2 cellular contexts compared by ENCODE assay signal in the genomic region with DNA sequence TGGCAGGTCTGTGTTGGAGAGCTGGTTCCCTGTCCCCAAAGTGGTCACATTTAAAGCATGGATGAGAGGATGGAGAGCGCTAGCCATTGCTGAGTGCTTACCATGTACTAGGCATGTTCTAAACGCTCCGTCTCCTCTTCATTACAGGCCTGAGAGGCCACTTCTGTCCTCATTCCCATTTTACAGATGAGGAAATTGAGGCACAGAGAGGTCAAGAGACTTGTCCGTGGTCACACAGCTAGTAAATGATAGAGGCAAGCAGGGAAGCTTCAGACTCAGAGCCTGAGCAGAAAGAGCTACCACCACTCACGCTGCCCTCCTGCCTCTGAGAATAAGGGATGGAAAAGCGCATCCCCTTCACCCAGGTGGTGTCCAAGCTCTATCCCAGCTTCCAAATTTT.
TF ChIP-seq lines count a peak whose summit lies in the region.

No MANE protein-coding gene starts in this region.

TF ChIP-seq in HEK293, 187 proteins besides CTCF, POLR2A, EP300 and RAD21:
- TF ChIP-seq ZNF433 (tag by site-specific recombination; IDR thresholded peaks at IDR 0.05; ENCODE audit: low read depth) = no peak
- 0 out of 2 replicates have a peak, but pooled peaks have one; percentile 70 for TF ChIP-seq ZNF768 (tag by site-specific recombination; IDR thresholded peaks at IDR 0.05)
TF ChIP-seq in HEK293: peak in this region for 1.

TF ChIP-seq in K562, 482 proteins besides CTCF, POLR2A, EP300 and RAD21:
- TF ChIP-seq PBX2 (CRISPR knock-in tag; IDR thresholded peaks at IDR 0.05; ENCODE audit: low read depth) = no peak
- TF ChIP-seq PBX2 (tag; conservative IDR thresholded peaks at IDR 0.05; ENCODE audit: low read depth) = no peak
- TF ChIP-seq ADNP (tag; IDR thresholded peaks at IDR 0.05) = peak; percentile 84
- peak; percentile 23; the same call in 1 of the 2 replicates for TF ChIP-seq SMARCA5 (IDR thresholded peaks at IDR 0.05)
- TF ChIP-seq, protein P1, sequence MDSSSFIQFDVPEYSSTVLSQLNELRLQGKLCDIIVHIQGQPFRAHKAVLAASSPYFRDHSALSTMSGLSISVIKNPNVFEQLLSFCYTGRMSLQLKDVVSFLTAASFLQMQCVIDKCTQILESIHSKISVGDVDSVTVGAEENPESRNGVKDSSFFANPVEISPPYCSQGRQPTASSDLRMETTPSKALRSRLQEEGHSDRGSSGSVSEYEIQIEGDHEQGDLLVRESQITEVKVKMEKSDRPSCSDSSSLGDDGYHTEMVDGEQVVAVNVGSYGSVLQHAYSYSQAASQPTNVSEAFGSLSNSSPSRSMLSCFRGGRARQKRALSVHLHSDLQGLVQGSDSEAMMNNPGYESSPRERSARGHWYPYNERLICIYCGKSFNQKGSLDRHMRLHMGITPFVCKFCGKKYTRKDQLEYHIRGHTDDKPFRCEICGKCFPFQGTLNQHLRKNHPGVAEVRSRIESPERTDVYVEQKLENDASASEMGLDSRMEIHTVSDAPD (CRISPR knock-in tag; IDR thresholded peaks at IDR 0.05) = no peak
- TF ChIP-seq KDM1A (IDR thresholded peaks at IDR 0.05) = peak in 1 of 2 experiments; percentile 58; a peak in 3 of 4 replicates
- no peak for TF ChIP-seq SMARCE1 (IDR thresholded peaks at IDR 0.05)
- TF ChIP-seq FOXK2 (conservative IDR thresholded peaks at IDR 0.05 in 1 of 2, IDR thresholded peaks at IDR 0.05 in 1 of 2; ENCODE audit: low read depth in 2 of 2) = no peak
- 0 out of 4 replicates have a peak, but pooled peaks of 1 of the 2 experiments have one; percentile 35 for TF ChIP-seq RCOR1 (IDR thresholded peaks at IDR 0.05; ENCODE audit: borderline replicate concordance in 1 of 2, low read depth in 2 of 2, low read length in 2 of 2)
- TF ChIP-seq ESRRA (IDR thresholded peaks at IDR 0.05; ENCODE audit: borderline replicate concordance, low read depth) = peak; percentile 92
- TF ChIP-seq PTBP1 (IDR thresholded peaks at IDR 0.05; ENCODE audit: low read depth, low read length) = 0 out of 2 replicates have a peak, but pooled peaks have one; percentile 34
- TF ChIP-seq BCOR (IDR thresholded peaks at IDR 0.05) = peak; percentile 86
- peak; percentile 95 for TF ChIP-seq RBM25 (IDR thresholded peaks at IDR 0.05; ENCODE audit: low read depth, low read length, severe bottlenecking)
- TF ChIP-seq ZFP36 (IDR thresholded peaks at IDR 0.05; ENCODE audit: low read depth, low read length, partially characterized antibody) = peak; percentile 50
